1 cellular context compared by ENCODE assay signal in genomic region chr4:137861682-137862081, GRCh38.
TF ChIP-seq lines count a peak whose summit lies in the region.

No MANE protein-coding gene starts in this region.

TF ChIP-seq in SK-N-SH, 30 proteins besides CTCF, POLR2A, EP300 and RAD21 (continued from another document):
- TF ChIP-seq PBX3 (IDR thresholded peaks at IDR 0.05) (no peak), SIN3A (IDR thresholded peaks at IDR 0.05; ENCODE audit: borderline replicate concordance, low read depth, low read length) (no peak), TAF1 (IDR thresholded peaks at IDR 0.05; ENCODE audit: borderline replicate concordance, low read depth, low read length) (no peak), SMC3 (IDR thresholded peaks at IDR 0.05; ENCODE audit: low read depth, low read length) (peak; percentile 44), EZH2phosphoT487 (IDR thresholded peaks at IDR 0.05; ENCODE audit: borderline replicate concordance, low read depth) (no peak), RXRA (IDR thresholded peaks at IDR 0.05; ENCODE audit: borderline replicate concordance, low read depth) (no peak)
